19 cellular contexts compared by ENCODE assay signal in genomic region chr12:120215357-120215735, GRCh38. TPM values are rescaled to one million over a fixed set of nuclear protein-coding genes. Genes with fewer than 3 reads are reported as not detected.
DNase-seq lines count a peak whose midpoint lies in the region; ATAC-seq, FAIRE-seq and TF ChIP-seq lines count a peak whose summit lies in the region.
"Had no signal": no experiment of that assay in that cellular context is flagged by ENCODE, and none has a peak within 500 bp of the region (broad histone marks: within the 10 kb centered on the region; RNA-seq: fewer than 3 reads in every experiment).

No MANE protein-coding gene starts in this region.

- TF ChIP-seq RAD21 in HepG2 (CRISPR knock-in tag; IDR thresholded peaks at IDR 0.05) (no peak), K562 (CRISPR knock-in tag; conservative IDR thresholded peaks at IDR 0.05 in 1 of 2, IDR thresholded peaks at IDR 0.05 in 1 of 2) (no peak)

- FAIRE-seq in HepG2 (lab: Jason Lieb, UNC) (no peak), K562 (lab: Jason Lieb, UNC) (no peak)
- FAIRE-seq: GM12892, H54 had no signal

- TF ChIP-seq EP300 in HepG2 (IDR thresholded peaks at IDR 0.05; ENCODE audit: low read depth in 2 of 2, low read length in 2 of 2) (no peak), HepG2 (CRISPR knock-in tag; IDR thresholded peaks at IDR 0.05; ENCODE audit: borderline replicate concordance) (no peak), K562 (IDR thresholded peaks at IDR 0.05; ENCODE audit: low read length) (no peak)

- H3K27ac Mint-ChIP-seq in natural killer cell = peak overlapping the region; percentile 57 to 76
- H3K27ac Mint-ChIP-seq in stimulated activated naive B cell treated with anti-CD40 and anti-IgM and Interleukin-4, amounts not matched to agents 10 μg/mL and 1 μg/mL and 100 μg/mL, for 72 hours = no peak overlapping the region

- no peak for TF ChIP-seq CTCF in HepG2 (CRISPR knock-in tag; IDR thresholded peaks at IDR 0.05)
- no peak for TF ChIP-seq CTCF in right lobe of liver (IDR thresholded peaks at IDR 0.05)
- TF ChIP-seq CTCF in K562 (IDR thresholded peaks at IDR 0.05 in 2 of 3, conservative IDR thresholded peaks at IDR 0.05 in 1 of 3; ENCODE audit: insufficient read depth in 2 of 3, low read depth in 1 of 3, low read length in 3 of 3) = no peak
- TF ChIP-seq CTCF in natural killer cell (IDR thresholded peaks at IDR 0.05) = no peak

- intact Hi-C loops in HepG2 (cut with micrococcal nuclease; ENCODE audit: unreplicated experiment) (no loop called here), right lobe of liver (cut with DNase I) (no loop called here), K562 (cut with micrococcal nuclease) (no loop called here), natural killer cell (cut with micrococcal nuclease) (no loop called here)

- H3K36me3 ChIP-seq in HepG2 (replicated peaks in 1 of 2; ENCODE audit: control insufficient read depth in 1 of 2, insufficient read depth in 2 of 2, low read length in 2 of 2) (peaks cover 15 to 34% of the 10 kb centered on the region in 2 experiments; a peak in 4 of 5 replicates), right lobe of liver (peaks cover 4 to 55% (median 21%) of the 10 kb centered on the region in 4 donors), K562 (ENCODE audit: control insufficient read depth, insufficient read depth, low read length) (peaks cover 65% of the 10 kb centered on the region; the same call in 2 of the 3 replicates)

- no peaks in the 10 kb centered on the region for H3K36me3 Mint-ChIP-seq in natural killer cell
- H3K36me3 Mint-ChIP-seq in stimulated activated naive B cell treated with anti-CD40 and anti-IgM and Interleukin-4, amounts not matched to agents 10 μg/mL and 1 μg/mL and 100 μg/mL, for 72 hours = peaks cover 20 to 24% of the 10 kb centered on the region in 2 donors

- WGBS in HepG2 (ENCODE audit: low lambda C conversion rate) = 95% methylated on average over 15 of the region's 15 CpGs
- 86% methylated on average over 13 of the region's 15 CpGs for WGBS in right lobe of liver (ENCODE audit: insufficient coverage, low coverage, low lambda C conversion rate, missing lambda C conversion rate)
- 88% methylated on average over 15 of the region's 15 CpGs for WGBS in K562 (ENCODE audit: insufficient coverage, low coverage, missing lambda C conversion rate)

- H3K9ac ChIP-seq in HepG2 (ENCODE audit: insufficient read depth, low read depth, low read length) = no peak overlapping the region
- peak overlapping the region in 1 of 2 experiments; percentile 35; a peak in 1 of 4 replicates for H3K9ac ChIP-seq in K562 (ENCODE audit: insufficient read depth in 1 of 2, low read depth in 2 of 2, low read length in 2 of 2)

- H2AFZ ChIP-seq in HepG2 (ENCODE audit: low read length) (no peak overlapping the region), K562 (ENCODE audit: low read depth, low read length) (no peak overlapping the region)

- no peaks in the 10 kb centered on the region for H3K79me2 ChIP-seq in HepG2 (ENCODE audit: insufficient read depth, low read length)
- no peaks in the 10 kb centered on the region for H3K79me2 ChIP-seq in K562 (ENCODE audit: control insufficient read depth, insufficient read depth, low read length)

- in situ Hi-C loops in HepG2 (cut with HindIII; ENCODE audit: extremely low pct_ligation_motif_present, low pct_unique_long_range_greater_than_20kb) = loop anchor here (10.0 kb wide), 1 partner anchor 49 kb away; the partner anchor contains the start of gene PXN
- in situ Hi-C loops in K562 (cut with MboI) = no loop called here

- H3K9me3 Mint-ChIP-seq in natural killer cell = no peaks in the 10 kb centered on the region
- H3K9me3 Mint-ChIP-seq in stimulated activated naive B cell treated with anti-CD40 and anti-IgM and Interleukin-4, amounts not matched to agents 10 μg/mL and 1 μg/mL and 100 μg/mL, for 72 hours = no peaks in the 10 kb centered on the region

- no peaks in the 10 kb centered on the region for H3K9me1 ChIP-seq in K562 (ENCODE audit: control insufficient read depth, insufficient read depth, low read length)

- H3K4me1 Mint-ChIP-seq in natural killer cell = peaks cover 5 to 28% of the 10 kb centered on the region in 2 donors
- peaks cover 2 to 12% of the 10 kb centered on the region in 2 donors for H3K4me1 Mint-ChIP-seq in stimulated activated naive B cell treated with anti-CD40 and anti-IgM and Interleukin-4, amounts not matched to agents 10 μg/mL and 1 μg/mL and 100 μg/mL, for 72 hours

- H3K4me3 ChIP-seq in HepG2 (replicated peaks in 1 of 3; ENCODE audit: insufficient read depth in 1 of 3, low read depth in 2 of 3, low read length in 3 of 3) (no peak overlapping the region), right lobe of liver (no peak overlapping the region), K562 (no peak overlapping the region)

- POLR2A ChIA-PET in HepG2 (lab: Yijun Ruan, JAX) = interaction anchor here (1.2 kb wide), 1 partner anchor 14 kb away, joined by 4 read pairs; the partner anchor contains the start of gene RPLP0
- POLR2A ChIA-PET in K562 (lab: Yijun Ruan, JAX) = interaction anchor here (1.0 kb wide), 1 partner anchor 76 kb away, joined by 6 read pairs; the partner anchor contains the start of gene RNU4-2

- DNase-seq in HepG2 (ENCODE audit: low spot score) = no peak
- no peak for DNase-seq in right lobe of liver
- no peak for DNase-seq in K562 (ENCODE audit: extremely low read depth in 1 of 4, low spot score in 3 of 4)
- DNase-seq in natural killer cell = no peak
- no peak for DNase-seq in GM19240 (ENCODE audit: insufficient read length, low spot score)
- no peak for DNase-seq in NCI-H748 (lab: John Stamatoyannopoulos, UW; ENCODE audit: unreplicated experiment)
- no peak for DNase-seq in stimulated activated naive B cell treated with anti-CD40 and anti-IgM and Interleukin-4, amounts not matched to agents 10 μg/mL and 1 μg/mL and 100 μg/mL, for 72 hours
- DNase-seq: GF-D8, MV-4-11, NCI-H1417 treated with DMSO at 0.1 percent for 48 hours, NCI-H2029, NCI-H2171, NCI-H446, NCI-H748 treated with DMSO at 0.1 percent for 48 hours, PC-3 had no signal

- no TSS peak for BruUV-seq in HepG2 (replicated peaks; lab: Mats Ljungman, UMichigan)
- BruUV-seq in K562 (replicated peaks; lab: Mats Ljungman, UMichigan) = no TSS peak

- H3K4me1 ChIP-seq in HepG2 (ENCODE audit: insufficient read depth, low read length) (peaks cover 23% of the 10 kb centered on the region), right lobe of liver (no peaks in the 10 kb centered on the region), K562 (replicated peaks in 1 of 2; ENCODE audit: control insufficient read depth in 2 of 2, insufficient read depth in 2 of 2, low read length in 2 of 2) (peaks cover 0 to 40% of the 10 kb centered on the region in 2 experiments; a peak in 2 of 5 replicates)

- no peaks in the 10 kb centered on the region for H3K27me3 Mint-ChIP-seq in natural killer cell (ENCODE audit: low read depth in 2 of 2)
- H3K27me3 Mint-ChIP-seq in stimulated activated naive B cell treated with anti-CD40 and anti-IgM and Interleukin-4, amounts not matched to agents 10 μg/mL and 1 μg/mL and 100 μg/mL, for 72 hours = peaks cover 4 to 7% of the 10 kb centered on the region in 2 donors

- H3K27ac ChIP-seq in HepG2 (ENCODE audit: extremely low read length, insufficient read depth, low read length) = no peak overlapping the region
- no peak overlapping the region for H3K27ac ChIP-seq in right lobe of liver
- no peak overlapping the region for H3K27ac ChIP-seq in K562 (ENCODE audit: extremely low read depth, low read depth, low read length)
- H3K27ac ChIP-seq: C4-2B had no signal

- CTCF ChIA-PET in HepG2 (lab: Yijun Ruan, JAX; ENCODE audit: low intra/inter-chr PET ratio, low total read pairs) (no interaction called here), K562 (lab: Yijun Ruan, JAX; ENCODE audit: low intra/inter-chr PET ratio) (no interaction called here)

- no peaks in the 10 kb centered on the region; a peak in 1 of 5 replicates for H3K27me3 ChIP-seq in HepG2 (ENCODE audit: control insufficient read depth in 1 of 2, insufficient read depth in 2 of 2, low read length in 2 of 2)
- no peaks in the 10 kb centered on the region for H3K27me3 ChIP-seq in right lobe of liver
- no peaks in the 10 kb centered on the region for H3K27me3 ChIP-seq in K562 (ENCODE audit: control insufficient read depth in 2 of 2, insufficient read depth in 2 of 2, low read length in 2 of 2)

- ATAC-seq in HepG2 (no peak), right lobe of liver (no peak), K562 (no peak), natural killer cell (no peak)
- ATAC-seq in stimulated activated naive B cell treated with anti-CD40 and anti-IgM and Interleukin-4, amounts not matched to agents 10 μg/mL and 1 μg/mL and 100 μg/mL, for 72 hours (replicated peaks) = no peak
- ATAC-seq: PC-3, Right ventricle myocardium inferior had no signal

- H3K4me3 Mint-ChIP-seq in natural killer cell = no peak overlapping the region
- H3K4me3 Mint-ChIP-seq in stimulated activated naive B cell treated with anti-CD40 and anti-IgM and Interleukin-4, amounts not matched to agents 10 μg/mL and 1 μg/mL and 100 μg/mL, for 72 hours = no peak overlapping the region

- H3K9me3 ChIP-seq in HepG2 (ENCODE audit: low read length) (no peaks in the 10 kb centered on the region), right lobe of liver (no peaks in the 10 kb centered on the region), K562 (replicated peaks; ENCODE audit: control insufficient read depth, insufficient read depth, low read depth, low read length) (no peaks in the 10 kb centered on the region)

- H3K4me2 ChIP-seq in HepG2 (ENCODE audit: low read depth, low read length) (no peak overlapping the region), K562 (ENCODE audit: insufficient read depth, low read length) (no peak overlapping the region)

- no peaks in the 10 kb centered on the region for H4K20me1 ChIP-seq in HepG2 (ENCODE audit: insufficient read depth, low read length)
- no peaks in the 10 kb centered on the region for H4K20me1 ChIP-seq in K562 (replicated peaks; ENCODE audit: control insufficient read depth, insufficient read depth, low read length)

- TF ChIP-seq POLR2A in HepG2 (IDR thresholded peaks at IDR 0.05; ENCODE audit: insufficient read depth in 1 of 2, low read depth in 2 of 2, low read length in 2 of 2) (no peak), right lobe of liver (IDR thresholded peaks at IDR 0.05) (no peak), K562 (conservative IDR thresholded peaks at IDR 0.05) (no peak)

RNA-seq across cellular contexts. Expression of gene RPLP0, which starts 14.4 kb away (rescaled TPM):
- total RNA-seq in HepG2 (2016; rRNA removed; fragmentation: Illumina TruSeq; extraction: Trizol) (2,915 and 3,025 TPM in 2 replicates), right lobe of liver (1,000 to 10,000 TPM in 2 of 6 experiments, 100 to 1,000 TPM in 4; 549 to 1,070 (median 665) TPM), K562 (2014; rRNA removed) (4,900 and 6,436 TPM in 2 replicates), K562 (2014; rRNA removed; fragmentation: Illumina TruSeq; extraction: Trizol) (3,191 and 3,833 TPM in 2 replicates), K562 (2015; rRNA removed; fragmentation: Illumina TruSeq; extraction: Trizol) (3,802 and 3,820 TPM in 2 replicates), K562 (2021) (3,845 and 4,075 TPM in 2 replicates), natural killer cell (100 to 1,000 TPM; 587 to 791 (median 689) TPM)
- 12,942 and 14,844 TPM in 2 replicates for total RNA-seq in HepG2 (2016; cell fraction: cytosol; rRNA removed; fragmentation: Illumina TruSeq; extraction: Trizol; ENCODE audit: low read depth)
- 2,993 and 3,024 TPM in 2 replicates for total RNA-seq in HepG2 (2016; cell fraction: insoluble cytoplasmic fraction; rRNA removed; fragmentation: Illumina TruSeq; extraction: Trizol)
- 11,359 and 11,757 TPM in 2 replicates for total RNA-seq in HepG2 (2016; cell fraction: membrane; rRNA removed; fragmentation: Illumina TruSeq; extraction: Trizol)
- 1,126 and 1,259 TPM in 2 replicates for total RNA-seq in HepG2 (2016; cell fraction: nucleus; rRNA removed; fragmentation: Illumina TruSeq; extraction: Trizol)
- polyA plus RNA-seq in HepG2 (2011; rRNA removed) (5,570 and 6,229 TPM in 2 replicates), K562 (2011; rRNA removed) (7,931 and 10,886 TPM in 2 replicates), K562 (2014; fragmentation: Illumina TruSeq; extraction: Trizol) (5,372 and 5,510 TPM in 2 replicates), K562 (2014; fragmentation: Nextera tagmentation; extraction: Ambion mirVana) (1,000 to 10,000 TPM; 6,875 to 7,674 TPM), K562 (2014; rRNA removed) (6,483 and 6,682 TPM in 2 replicates)
- polyA plus RNA-seq in HepG2 (2011; cell fraction: cytosol; rRNA removed) = 8,040 and 9,457 TPM in 2 replicates
- polyA plus RNA-seq in HepG2 (2011; cell fraction: nucleus; rRNA removed) = 2,511 and 2,559 TPM in 2 replicates
- polyA plus RNA-seq in HepG2 (2012) = 2,582 and 3,579 TPM in 2 replicates
- polyA plus RNA-seq in HepG2 (2016; cell fraction: cytosol; fragmentation: Illumina TruSeq; extraction: Trizol; ENCODE audit: low read depth) = 15,203 and 16,637 TPM in 2 replicates
- 2,845 and 2,926 TPM in 2 replicates for polyA plus RNA-seq in HepG2 (2016; cell fraction: insoluble cytoplasmic fraction; fragmentation: Illumina TruSeq; extraction: Trizol; ENCODE audit: low read depth)
- polyA plus RNA-seq in HepG2 (2016; cell fraction: membrane; fragmentation: Illumina TruSeq; extraction: Trizol; ENCODE audit: low read depth) = 10,153 and 10,714 TPM in 2 replicates
- 1,939 and 1,982 TPM in 2 replicates for polyA plus RNA-seq in HepG2 (2016; cell fraction: nucleus; fragmentation: Illumina TruSeq; extraction: Trizol; ENCODE audit: insufficient read depth, low read depth)
- polyA minus RNA-seq in HepG2 (2011; rRNA and poly(A)+ RNA removed; ENCODE audit: low replicate concordance) = 4,147 and 6,586 TPM in 2 replicates
- polyA minus RNA-seq in HepG2 (2011; cell fraction: cytosol; rRNA and poly(A)+ RNA removed) = 1,238 and 1,297 TPM in 2 replicates
- 657 and 805 TPM in 2 replicates for polyA minus RNA-seq in HepG2 (2011; cell fraction: nucleus; rRNA and poly(A)+ RNA removed)
- 1,112 and 2,318 TPM in 2 replicates for total RNA-seq in K562 (2011; cell fraction: chromatin; rRNA removed; ENCODE audit: low replicate concordance)
- total RNA-seq in K562 (2011; cell fraction: nucleolus; rRNA removed) = 2,659 and 3,037 TPM in 2 replicates
- 2,953 and 5,147 TPM in 2 replicates for total RNA-seq in K562 (2011; cell fraction: nucleoplasm; rRNA removed)
- 11,423 and 15,718 TPM in 2 replicates for polyA plus RNA-seq in K562 (2011; cell fraction: cytosol; rRNA removed)
- polyA plus RNA-seq in K562 (2011; cell fraction: nucleus; rRNA removed) = 3,653 and 4,979 TPM in 2 replicates
- 4,990 and 8,357 TPM in 2 replicates for polyA plus RNA-seq in K562 (2012)
- 5,001 and 5,431 TPM in 2 replicates for polyA minus RNA-seq in K562 (2011; rRNA and poly(A)+ RNA removed)
- polyA minus RNA-seq in K562 (2011; cell fraction: cytosol; rRNA and poly(A)+ RNA removed) = 2,569 and 3,110 TPM in 2 replicates
- polyA minus RNA-seq in K562 (2011; cell fraction: nucleus; rRNA and poly(A)+ RNA removed) = 738 and 1,257 TPM in 2 replicates

RNA-seq across cellular contexts. Expression of gene GCN1, which starts 20.8 kb away (rescaled TPM):
- 66.7 and 83.0 TPM in 2 replicates for total RNA-seq in HepG2 (2016; rRNA removed; fragmentation: Illumina TruSeq; extraction: Trizol)
- 59.7 and 67.2 TPM in 2 replicates for total RNA-seq in HepG2 (2016; cell fraction: cytosol; rRNA removed; fragmentation: Illumina TruSeq; extraction: Trizol; ENCODE audit: low read depth)
- 56.9 and 87.0 TPM in 2 replicates for total RNA-seq in HepG2 (2016; cell fraction: insoluble cytoplasmic fraction; rRNA removed; fragmentation: Illumina TruSeq; extraction: Trizol)
- 19.6 and 22.1 TPM in 2 replicates for total RNA-seq in HepG2 (2016; cell fraction: membrane; rRNA removed; fragmentation: Illumina TruSeq; extraction: Trizol)
- total RNA-seq in HepG2 (2016; cell fraction: nucleus; rRNA removed; fragmentation: Illumina TruSeq; extraction: Trizol) = 125 and 128 TPM in 2 replicates
- 55.3 and 58.2 TPM in 2 replicates for polyA plus RNA-seq in HepG2 (2011; rRNA removed)
- polyA plus RNA-seq in HepG2 (2011; cell fraction: cytosol; rRNA removed) = 20.5 and 25.6 TPM in 2 replicates
- 394 and 725 TPM in 2 replicates for polyA plus RNA-seq in HepG2 (2011; cell fraction: nucleus; rRNA removed)
- polyA plus RNA-seq in HepG2 (2012) = 47.0 and 60.6 TPM in 2 replicates
- polyA plus RNA-seq in HepG2 (2016; cell fraction: cytosol; fragmentation: Illumina TruSeq; extraction: Trizol; ENCODE audit: low read depth) = 1.8 and 2.1 TPM in 2 replicates
- 33.5 and 45.5 TPM in 2 replicates for polyA plus RNA-seq in HepG2 (2016; cell fraction: insoluble cytoplasmic fraction; fragmentation: Illumina TruSeq; extraction: Trizol; ENCODE audit: low read depth)
- 4.1 and 5.4 TPM in 2 replicates for polyA plus RNA-seq in HepG2 (2016; cell fraction: membrane; fragmentation: Illumina TruSeq; extraction: Trizol; ENCODE audit: low read depth)
- 177 and 198 TPM in 2 replicates for polyA plus RNA-seq in HepG2 (2016; cell fraction: nucleus; fragmentation: Illumina TruSeq; extraction: Trizol; ENCODE audit: insufficient read depth, low read depth)
- 204 and 255 TPM in 2 replicates for polyA minus RNA-seq in HepG2 (2011; rRNA and poly(A)+ RNA removed; ENCODE audit: low replicate concordance)
- polyA minus RNA-seq in HepG2 (2011; cell fraction: cytosol; rRNA and poly(A)+ RNA removed) = 59.8 and 61.6 TPM in 2 replicates
- 229 and 237 TPM in 2 replicates for polyA minus RNA-seq in HepG2 (2011; cell fraction: nucleus; rRNA and poly(A)+ RNA removed)
- total RNA-seq in right lobe of liver = 10 to 100 TPM; 29.9 to 62.8 (median 39.4) TPM
- total RNA-seq in K562 (2011; cell fraction: chromatin; rRNA removed; ENCODE audit: low replicate concordance) = 689 and 1,391 TPM in 2 replicates
- total RNA-seq in K562 (2011; cell fraction: nucleolus; rRNA removed) = 533 and 578 TPM in 2 replicates
- 336 and 477 TPM in 2 replicates for total RNA-seq in K562 (2011; cell fraction: nucleoplasm; rRNA removed)
- total RNA-seq in K562 (2014; rRNA removed) = 96.4 and 124 TPM in 2 replicates
- 48.2 and 49.7 TPM in 2 replicates for total RNA-seq in K562 (2014; rRNA removed; fragmentation: Illumina TruSeq; extraction: Trizol)
- total RNA-seq in K562 (2015; rRNA removed; fragmentation: Illumina TruSeq; extraction: Trizol) = 51.5 and 54.4 TPM in 2 replicates
- 172 and 190 TPM in 2 replicates for total RNA-seq in K562 (2021)
- polyA plus RNA-seq in K562 (2011; rRNA removed) = 51.7 and 78.4 TPM in 2 replicates
- polyA plus RNA-seq in K562 (2011; cell fraction: cytosol; rRNA removed) = 52.9 and 58.6 TPM in 2 replicates
- 319 and 415 TPM in 2 replicates for polyA plus RNA-seq in K562 (2011; cell fraction: nucleus; rRNA removed)
- 82.4 and 85.4 TPM in 2 replicates for polyA plus RNA-seq in K562 (2012)
- 81.4 and 108 TPM in 2 replicates for polyA plus RNA-seq in K562 (2014; fragmentation: Illumina TruSeq; extraction: Trizol)
- polyA plus RNA-seq in K562 (2014; fragmentation: Nextera tagmentation; extraction: Ambion mirVana) = 10 to 100 TPM; 11.9 to 18.2 TPM
- 78.4 and 94.0 TPM in 2 replicates for polyA plus RNA-seq in K562 (2014; rRNA removed)
- polyA minus RNA-seq in K562 (2011; rRNA and poly(A)+ RNA removed) = 168 and 179 TPM in 2 replicates
- 131 and 132 TPM in 2 replicates for polyA minus RNA-seq in K562 (2011; cell fraction: cytosol; rRNA and poly(A)+ RNA removed)
- 176 and 241 TPM in 2 replicates for polyA minus RNA-seq in K562 (2011; cell fraction: nucleus; rRNA and poly(A)+ RNA removed)
- total RNA-seq in natural killer cell = 100 to 1,000 TPM; 119 to 141 (median 120) TPM

RNA-seq across cellular contexts. Expression of gene PXN, which starts 50.2 kb away (rescaled TPM):
- total RNA-seq in HepG2 (2016; rRNA removed; fragmentation: Illumina TruSeq; extraction: Trizol) = 13.6 and 14.2 TPM in 2 replicates
- total RNA-seq in HepG2 (2016; cell fraction: cytosol; rRNA removed; fragmentation: Illumina TruSeq; extraction: Trizol; ENCODE audit: low read depth) = 2.8 and 2.9 TPM in 2 replicates
- 10.2 and 11.3 TPM in 2 replicates for total RNA-seq in HepG2 (2016; cell fraction: insoluble cytoplasmic fraction; rRNA removed; fragmentation: Illumina TruSeq; extraction: Trizol)
- 10.5 and 13.4 TPM in 2 replicates for total RNA-seq in HepG2 (2016; cell fraction: membrane; rRNA removed; fragmentation: Illumina TruSeq; extraction: Trizol)
- 10.6 and 14.0 TPM in 2 replicates for total RNA-seq in HepG2 (2016; cell fraction: nucleus; rRNA removed; fragmentation: Illumina TruSeq; extraction: Trizol)
- polyA plus RNA-seq in HepG2 (2011; rRNA removed) = 13.9 and 14.2 TPM in 2 replicates
- polyA plus RNA-seq in HepG2 (2011; cell fraction: cytosol; rRNA removed) = 5.8 and 6.3 TPM in 2 replicates
- polyA plus RNA-seq in HepG2 (2011; cell fraction: nucleus; rRNA removed) = 34.5 and 43.7 TPM in 2 replicates
- polyA plus RNA-seq in HepG2 (2012) = 18.0 and 21.4 TPM in 2 replicates
- 3.3 and 3.4 TPM in 2 replicates for polyA plus RNA-seq in HepG2 (2016; cell fraction: cytosol; fragmentation: Illumina TruSeq; extraction: Trizol; ENCODE audit: low read depth)
- 20.0 and 28.0 TPM in 2 replicates for polyA plus RNA-seq in HepG2 (2016; cell fraction: insoluble cytoplasmic fraction; fragmentation: Illumina TruSeq; extraction: Trizol; ENCODE audit: low read depth)
- polyA plus RNA-seq in HepG2 (2016; cell fraction: membrane; fragmentation: Illumina TruSeq; extraction: Trizol; ENCODE audit: low read depth) = 14.1 and 14.2 TPM in 2 replicates
- 43.9 and 49.3 TPM in 2 replicates for polyA plus RNA-seq in HepG2 (2016; cell fraction: nucleus; fragmentation: Illumina TruSeq; extraction: Trizol; ENCODE audit: insufficient read depth, low read depth)
- polyA minus RNA-seq in HepG2 (2011; rRNA and poly(A)+ RNA removed; ENCODE audit: low replicate concordance) = 26.4 and 40.4 TPM in 2 replicates
- polyA minus RNA-seq in HepG2 (2011; cell fraction: cytosol; rRNA and poly(A)+ RNA removed) = 6.4 and 8.2 TPM in 2 replicates
- 10.3 and 10.7 TPM in 2 replicates for polyA minus RNA-seq in HepG2 (2011; cell fraction: nucleus; rRNA and poly(A)+ RNA removed)
- total RNA-seq in right lobe of liver = 10 to 100 TPM; 15.1 to 32.6 (median 24.1) TPM
- total RNA-seq in K562 (2011; cell fraction: chromatin; rRNA removed; ENCODE audit: low replicate concordance) = 70.6 and 142 TPM in 2 replicates
- 45.5 and 48.2 TPM in 2 replicates for total RNA-seq in K562 (2011; cell fraction: nucleolus; rRNA removed)
- total RNA-seq in K562 (2011; cell fraction: nucleoplasm; rRNA removed) = 51.8 and 52.7 TPM in 2 replicates
- total RNA-seq in K562 (2014; rRNA removed) = 18.6 and 22.7 TPM in 2 replicates
- total RNA-seq in K562 (2014; rRNA removed; fragmentation: Illumina TruSeq; extraction: Trizol) = 13.1 and 16.4 TPM in 2 replicates
- 13.5 and 14.2 TPM in 2 replicates for total RNA-seq in K562 (2015; rRNA removed; fragmentation: Illumina TruSeq; extraction: Trizol)
- 66.6 and 74.1 TPM in 2 replicates for total RNA-seq in K562 (2021)
- polyA plus RNA-seq in K562 (2011; rRNA removed) = 28.6 and 44.1 TPM in 2 replicates
- 31.5 and 36.7 TPM in 2 replicates for polyA plus RNA-seq in K562 (2011; cell fraction: cytosol; rRNA removed)
- 43.4 and 76.1 TPM in 2 replicates for polyA plus RNA-seq in K562 (2011; cell fraction: nucleus; rRNA removed)
- 59.0 and 70.2 TPM in 2 replicates for polyA plus RNA-seq in K562 (2012)
- 64.7 and 71.8 TPM in 2 replicates for polyA plus RNA-seq in K562 (2014; fragmentation: Illumina TruSeq; extraction: Trizol)
- polyA plus RNA-seq in K562 (2014; fragmentation: Nextera tagmentation; extraction: Ambion mirVana) = 1 to 10 TPM; 4.0 to 4.8 TPM
- polyA plus RNA-seq in K562 (2014; rRNA removed) = 40.7 and 42.2 TPM in 2 replicates
- 19.9 and 22.3 TPM in 2 replicates for polyA minus RNA-seq in K562 (2011; rRNA and poly(A)+ RNA removed)
- 16.7 and 38.8 TPM in 2 replicates for polyA minus RNA-seq in K562 (2011; cell fraction: cytosol; rRNA and poly(A)+ RNA removed)
- 12.4 and 19.8 TPM in 2 replicates for polyA minus RNA-seq in K562 (2011; cell fraction: nucleus; rRNA and poly(A)+ RNA removed)
- 100 to 1,000 TPM; 436 to 504 (median 478) TPM for total RNA-seq in natural killer cell

Comparison
In these comparisons a context has a peak if more than half of its experiments do, and no peak if none do; other contexts are left out.
1. Of the 241 proteins assayed by ChIP-seq in both HepG2 and K562: peak only in HepG2: none; only in K562: POLR2G; in both: none; in neither: 240.